ENCODE assay signal across 11 cellular contexts in the genomic region with DNA sequence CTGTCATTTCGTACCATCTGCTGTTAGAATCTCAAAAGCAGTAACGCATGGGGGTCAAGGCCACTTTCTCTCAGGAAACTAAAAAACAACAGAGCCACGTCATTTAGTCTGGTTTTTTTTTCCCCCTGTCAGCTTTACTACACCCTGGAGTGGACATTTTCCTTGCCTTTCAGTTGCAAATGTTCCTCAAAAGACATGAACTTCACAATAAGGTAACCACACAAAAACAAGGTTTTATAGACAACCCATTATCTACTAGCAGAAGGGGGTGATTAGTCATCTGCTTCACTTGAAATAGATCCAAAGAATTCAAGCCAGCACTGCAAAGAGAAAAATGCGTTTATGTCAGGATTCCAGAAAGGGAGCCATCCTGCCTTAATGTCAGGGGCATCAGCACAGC.
DNase-seq lines count a peak whose midpoint lies in the region; ATAC-seq, FAIRE-seq and TF ChIP-seq lines count a peak whose summit lies in the region.
"Had no signal": no experiment of that assay in that cellular context is flagged by ENCODE, and none has a peak within 500 bp of the region (broad histone marks: within the 10 kb centered on the region; RNA-seq: fewer than 3 reads in every experiment).

No MANE protein-coding gene starts in this region.

- TF ChIP-seq POLR2A in A549 (IDR thresholded peaks at IDR 0.05; ENCODE audit: low read length) = no peak

- H3K4me3 Mint-ChIP-seq in H9 = no peak overlapping the region
- no peak overlapping the region for H3K4me3 Mint-ChIP-seq in activated CD4-positive, alpha-beta T cell treated with anti-CD3 and anti-CD28 coated beads, Interleukin-2, amount 10 ng/mL, durations not matched to agents 7 days and 5 days
- H3K4me3 Mint-ChIP-seq: activated naive CD4-positive, alpha-beta T cell treated with anti-CD3 and anti-CD28 coated beads for 36 hours; IgD-negative memory B cell had no signal

- no peak overlapping the region for H2BK5ac ChIP-seq in H9 (ENCODE audit: insufficient read length, low read length)

- H3K4me1 ChIP-seq in A549 (peaks cover 16% of the 10 kb centered on the region), H9 (ENCODE audit: insufficient read depth, low read length) (peaks cover 12% of the 10 kb centered on the region; the same call in 1 of the 2 replicates), SK-N-SH (ENCODE audit: control insufficient read depth in 1 of 2, insufficient read depth in 2 of 2, low read depth in 1 of 2, low read length in 1 of 2) (peaks cover 0 to 6% of the 10 kb centered on the region in 2 experiments; a peak in 1 of 4 replicates), foreskin keratinocyte (no peaks in the 10 kb centered on the region), small intestine (ENCODE audit: control insufficient read depth in 2 of 2, insufficient read depth in 1 of 2, low read depth in 1 of 2, low read length in 1 of 2) (no peaks in the 10 kb centered on the region)

- H3K4me3 ChIP-seq in A549 = no peak overlapping the region
- H3K4me3 ChIP-seq in SK-N-SH (ENCODE audit: low read depth in 2 of 2, low read length in 1 of 2) = no peak overlapping the region
- no peak overlapping the region for H3K4me3 ChIP-seq in small intestine (ENCODE audit: low read depth in 1 of 2, low read length in 2 of 2)

- H3K4ac ChIP-seq in H9 (ENCODE audit: low read depth, low read length) = no peak overlapping the region

- ATAC-seq in A549 = no peak; a peak in 2 of 6 replicates
- peak; percentile 21 for ATAC-seq in foreskin keratinocyte
- no peak for ATAC-seq in HG02623 (IDR thresholded peaks at IDR 0.05; ENCODE audit: unreplicated experiment)

- FAIRE-seq in A549 (lab: Jason Lieb, UNC) (no peak), small intestine (lab: Jason Lieb, UNC) (no peak)

- no peaks in the 10 kb centered on the region for H3K9me2 ChIP-seq in SK-N-SH

- H3K23me2 ChIP-seq in H9 (ENCODE audit: insufficient read length, low read depth, low read length, poor library complexity, severe bottlenecking) = no peaks in the 10 kb centered on the region

- TF ChIP-seq RAD21 in A549 (conservative IDR thresholded peaks at IDR 0.05 in 1 of 2, IDR thresholded peaks at IDR 0.05 in 1 of 2) = no peak
- no peak for TF ChIP-seq RAD21 in SK-N-SH (IDR thresholded peaks at IDR 0.05; ENCODE audit: low read length)

- H3K9me3 Mint-ChIP-seq in H9 = 0 out of 5 replicates have a peak, but pooled peaks cover 0 to 1% of the 10 kb centered on the region in 2 experiments
- H3K9me3 Mint-ChIP-seq in activated CD4-positive, alpha-beta T cell treated with anti-CD3 and anti-CD28 coated beads, Interleukin-2, amount 10 ng/mL, durations not matched to agents 7 days and 5 days = no peaks in the 10 kb centered on the region

- H3K4me2 ChIP-seq in A549 (peak overlapping the region; percentile 58), H9 (ENCODE audit: insufficient read depth, insufficient read length, low read length) (no peak overlapping the region), SK-N-SH (peak overlapping the region; percentile 55)

- H3K27me3 Mint-ChIP-seq in H9 (ENCODE audit: low read depth) = no peaks in the 10 kb centered on the region
- H3K27me3 Mint-ChIP-seq in activated CD4-positive, alpha-beta T cell treated with anti-CD3 and anti-CD28 coated beads, Interleukin-2, amount 10 ng/mL, durations not matched to agents 7 days and 5 days = no peaks in the 10 kb centered on the region
- H3K27me3 Mint-ChIP-seq: IgD-negative memory B cell had no signal

- H3K23ac ChIP-seq in H9 (ENCODE audit: insufficient read length, low read depth, low read length) = no peak overlapping the region

- no peak overlapping the region for H2BK20ac ChIP-seq in H9 (ENCODE audit: low read depth, low read length, poor library complexity, severe bottlenecking)

- peaks cover 0 to 8% (median 1%) of the 10 kb centered on the region in 3 experiments; a peak in 3 of 7 replicates for H3K36me3 Mint-ChIP-seq in H9 (ENCODE audit: insufficient read depth in 1 of 3, low read depth in 3 of 3)
- H3K36me3 Mint-ChIP-seq in activated CD4-positive, alpha-beta T cell treated with anti-CD3 and anti-CD28 coated beads, Interleukin-2, amount 10 ng/mL, durations not matched to agents 7 days and 5 days (ENCODE audit: low read depth) = no peaks in the 10 kb centered on the region
- H3K36me3 Mint-ChIP-seq: IgD-negative memory B cell had no signal

- H4K20me1 ChIP-seq in H9 (ENCODE audit: control insufficient read depth, insufficient read depth, insufficient read length) (no peaks in the 10 kb centered on the region), SK-N-SH (ENCODE audit: insufficient read depth) (no peaks in the 10 kb centered on the region)

- H3K4me1 Mint-ChIP-seq in H9 = peaks cover 47 to 48% of the 10 kb centered on the region in 2 experiments
- no peaks in the 10 kb centered on the region for H3K4me1 Mint-ChIP-seq in activated CD4-positive, alpha-beta T cell treated with anti-CD3 and anti-CD28 coated beads, Interleukin-2, amount 10 ng/mL, durations not matched to agents 7 days and 5 days
- H3K4me1 Mint-ChIP-seq: IgD-negative memory B cell had no signal

- no peaks in the 10 kb centered on the region for H3K79me2 ChIP-seq in H9 (ENCODE audit: insufficient read depth, low read length)
- H3K79me2 ChIP-seq in SK-N-SH (ENCODE audit: insufficient read depth) = no peaks in the 10 kb centered on the region

- H2AFZ ChIP-seq in H9 (ENCODE audit: low read length) (no peak overlapping the region), SK-N-SH (ENCODE audit: low read depth) (peak overlapping the region; percentile 72)

- H4K5ac ChIP-seq in H9 (ENCODE audit: insufficient read length, low read depth, low read length) = no peak overlapping the region

- H2BK12ac ChIP-seq in H9 (ENCODE audit: insufficient read length, low read depth, low read length) = no peak overlapping the region

- peak overlapping the region; percentile 76 to 90 (median 77); a peak in 5 of 7 replicates for H3K27ac Mint-ChIP-seq in H9
- H3K27ac Mint-ChIP-seq in activated CD4-positive, alpha-beta T cell treated with anti-CD3 and anti-CD28 coated beads, Interleukin-2, amount 10 ng/mL, durations not matched to agents 7 days and 5 days = no peak overlapping the region
- H3K27ac Mint-ChIP-seq: activated naive CD4-positive, alpha-beta T cell treated with anti-CD3 and anti-CD28 coated beads for 36 hours; IgD-negative memory B cell had no signal

- 19% methylated on average over 4 of the region's 4 CpGs for WGBS in A549 (ENCODE audit: missing lambda C conversion rate)
- whole genome bisulfite sequencing in H9 (ENCODE audit: extremely low coverage, insufficient read length, low lambda C conversion rate) = no CpG with 5 or more reads among the region's 4 CpGs
- 33% methylated on average over 4 of the region's 4 CpGs for WGBS in SK-N-SH (ENCODE audit: low lambda C conversion rate)
- 24 to 40% (median 25%) methylated on average over 4 of the region's 4 CpGs for WGBS in small intestine, 3 donors

- POLR2A ChIA-PET in A549 (lab: Yijun Ruan, JAX) (no interaction called here), SK-N-SH (lab: Yijun Ruan, JAX) (no interaction called here)
- POLR2A ChIA-PET in activated CD4-positive, alpha-beta T cell treated with anti-CD3 and anti-CD28 coated beads, Interleukin-2, amount 10 ng/mL, durations not matched to agents 7 days and 5 days (lab: Charles Lee) = no interaction called here

- H3K27ac ChIP-seq in A549 (peak overlapping the region; percentile 29 to 79; a peak in 3 of 6 replicates), H9 (ENCODE audit: insufficient read length, low read depth, low read length) (no peak overlapping the region), SK-N-SH (ENCODE audit: low read depth in 2 of 2, low read length in 1 of 2) (peak overlapping the region; percentile 64 to 75; a peak in 3 of 4 replicates), foreskin keratinocyte (no peak overlapping the region), small intestine (ENCODE audit: low read depth in 1 of 2, low read length in 1 of 2) (no peak overlapping the region)

- H3K27me3 ChIP-seq in H9 (ENCODE audit: insufficient read depth, low read length) = no peaks in the 10 kb centered on the region
- no peaks in the 10 kb centered on the region for H3K27me3 ChIP-seq in SK-N-SH (ENCODE audit: insufficient read depth)
- no peaks in the 10 kb centered on the region for H3K27me3 ChIP-seq in foreskin keratinocyte
- H3K27me3 ChIP-seq in small intestine (ENCODE audit: control insufficient read depth in 2 of 2, insufficient read depth in 2 of 2, low read length in 2 of 2) = no peaks in the 10 kb centered on the region

- H3K9me3 ChIP-seq in A549 (no peaks in the 10 kb centered on the region), H9 (ENCODE audit: control insufficient read depth, low read depth, low read length) (no peaks in the 10 kb centered on the region), SK-N-SH (no peaks in the 10 kb centered on the region), small intestine (ENCODE audit: control insufficient read depth, low read depth) (no peaks in the 10 kb centered on the region)

- H3K36me3 ChIP-seq in SK-N-SH (replicated peaks in 1 of 2; ENCODE audit: control insufficient read depth in 1 of 2, insufficient read depth in 2 of 2, low read length in 1 of 2) = no peaks in the 10 kb centered on the region
- H3K36me3 ChIP-seq in small intestine (ENCODE audit: control insufficient read depth in 2 of 2, insufficient read depth in 2 of 2, low read length in 2 of 2) = no peaks in the 10 kb centered on the region

- no peak overlapping the region for H4K8ac ChIP-seq in H9 (replicated peaks; ENCODE audit: insufficient read length, low read depth, low read length)

- H2BK120ac ChIP-seq in H9 (ENCODE audit: low read depth, low read length, poor library complexity, severe bottlenecking) = no peak overlapping the region

- no peaks in the 10 kb centered on the region for H3F3A ChIP-seq in SK-N-SH (replicated peaks; ENCODE audit: insufficient read depth)

- H4K91ac ChIP-seq in H9 (ENCODE audit: insufficient read length, low read depth, low read length) = no peak overlapping the region

- TF ChIP-seq CTCF in A549 (IDR thresholded peaks at IDR 0.05) (no peak), H9 (conservative IDR thresholded peaks at IDR 0.05) (no peak), SK-N-SH (IDR thresholded peaks at IDR 0.05) (no peak), foreskin keratinocyte (conservative IDR thresholded peaks at IDR 0.05) (no peak)

- H3K9ac ChIP-seq in H9 (ENCODE audit: extremely low read depth, insufficient read length, low read length) = no peak overlapping the region
- H3K9ac ChIP-seq in SK-N-SH = no peak overlapping the region

- H2AK5ac ChIP-seq in H9 (ENCODE audit: insufficient read length, low read length) = no peak overlapping the region

- H3K79me1 ChIP-seq in H9 (ENCODE audit: insufficient read depth, low read depth, low read length, poor library complexity, severe bottlenecking) = no peaks in the 10 kb centered on the region

- no peak overlapping the region for H3K56ac ChIP-seq in H9 (ENCODE audit: insufficient read length, low read depth, low read length)

- H3K18ac ChIP-seq in H9 (ENCODE audit: insufficient read length, low read depth, low read length) = no peak overlapping the region

- no peak for TF ChIP-seq EP300 in A549 (IDR thresholded peaks at IDR 0.05)
- TF ChIP-seq EP300 in SK-N-SH (IDR thresholded peaks at IDR 0.05; ENCODE audit: borderline replicate concordance in 1 of 2, low read depth in 1 of 2, low read length in 1 of 2) = peak in 1 of 2 experiments; percentile 11; a peak in 2 of 4 replicates

- CTCF ChIA-PET in A549 (lab: Yijun Ruan, JAX) = no interaction called here
- CTCF ChIA-PET in SK-N-SH (lab: Yijun Ruan, JAX) = interaction anchor here (1.2 kb wide), 1 partner anchor 964 kb away, joined by 3 read pairs; no protein-coding TSS in a partner anchor
- CTCF ChIA-PET in activated CD4-positive, alpha-beta T cell treated with anti-CD3 and anti-CD28 coated beads, Interleukin-2, amount 10 ng/mL, durations not matched to agents 7 days and 5 days (lab: Charles Lee) = no interaction called here

- H2BK15ac ChIP-seq in H9 (ENCODE audit: low read depth, low read length) = no peak overlapping the region

- H3T11ph ChIP-seq in H9 (ENCODE audit: low read length) = no peak overlapping the region

- DNase-seq in A549 (ENCODE audit: low read depth in 1 of 2, low spot score in 1 of 2) (no peak), H9 (no peak), SK-N-SH (no peak), foreskin keratinocyte (peak in 1 of 2 donors; percentile 41), small intestine (no peak), NCI-H82 (lab: John Stamatoyannopoulos, UW) (no peak)
- DNase-seq in activated CD4-positive, alpha-beta T cell treated with anti-CD3 and anti-CD28 coated beads, Interleukin-2, amount 10 ng/mL, durations not matched to agents 7 days and 5 days = no peak
- DNase-seq: activated naive CD4-positive, alpha-beta T cell treated with anti-CD3 and anti-CD28 coated beads for 36 hours; GOT3 had no signal

- H3K14ac ChIP-seq in H9 (ENCODE audit: insufficient read depth, low read length) = no peak overlapping the region

Comparison
In these comparisons a context has a peak if more than half of its experiments do, and no peak if none do; other contexts are left out.
1. H3K27ac ChIP-seq: peak in A549 (2 of 2) and SK-N-SH (2 of 2); none in H9 (single experiment), foreskin keratinocyte (single experiment) and small intestine (0 of 2).